11 cellular contexts compared by ENCODE assay signal in the genomic region with DNA sequence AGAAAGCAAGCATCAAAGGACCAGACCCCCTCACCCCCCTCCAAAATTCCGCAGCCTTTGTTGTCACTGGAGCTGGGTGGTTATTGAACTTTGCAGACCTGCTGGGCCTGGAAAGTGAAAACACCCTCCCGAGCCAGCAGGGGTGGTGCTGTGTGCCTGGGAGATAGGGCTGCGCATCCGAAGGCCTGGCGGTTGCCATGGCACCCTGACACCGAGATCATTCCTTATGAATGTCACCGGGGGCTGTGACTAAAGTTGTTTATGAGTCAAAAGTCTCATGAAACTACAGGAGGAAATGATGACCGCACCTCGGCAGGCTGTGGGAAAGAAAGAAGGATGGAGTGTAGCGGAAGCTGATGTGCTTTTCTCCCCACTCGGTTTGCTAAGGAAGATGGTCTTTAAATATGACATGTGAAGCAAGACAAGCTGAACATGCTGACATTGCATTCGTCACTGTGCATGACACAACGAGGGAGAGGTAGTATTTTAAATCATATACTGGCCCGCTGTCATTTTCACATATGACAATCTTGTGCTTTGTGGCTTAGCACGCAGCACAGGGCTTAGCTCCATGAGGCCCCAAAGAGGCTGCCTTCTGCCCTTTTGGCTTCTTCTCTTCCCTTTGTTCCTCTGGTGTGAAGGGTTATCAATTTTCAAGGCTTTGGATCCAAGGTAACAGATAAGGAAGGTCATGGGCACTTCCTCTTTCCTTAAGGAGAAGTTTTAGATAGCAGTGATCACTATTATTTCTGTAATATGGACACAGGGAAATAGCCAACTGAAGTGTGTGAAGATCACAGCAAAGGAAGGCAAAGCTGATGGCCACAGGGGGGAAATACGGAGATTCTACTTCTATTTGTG.
A peak's percentile ranks its signal among the peaks of the same experiment; 100 is the strongest.
DNase-seq lines count a peak whose midpoint lies in the region; ATAC-seq and TF ChIP-seq lines count a peak whose summit lies in the region.
"Had no signal": no experiment of that assay in that cellular context is flagged by ENCODE, and none has a peak within 500 bp of the region (broad histone marks: within the 10 kb centered on the region; RNA-seq: fewer than 3 reads in every experiment).

No MANE protein-coding gene starts in this region.

- no peak overlapping the region for H3K4me3 ChIP-seq in cardiac fibroblast (replicated peaks in 1 of 2; ENCODE audit: low read depth in 2 of 2, low read length in 2 of 2)
- no peak overlapping the region for H3K4me3 ChIP-seq in mesodermal cell (ENCODE audit: extremely low read depth, insufficient read depth, low read length, poor library complexity, severe bottlenecking)
- H3K4me3 ChIP-seq in MG63, result no peak overlapping the region

- DNase-seq in ELF-1 (ENCODE audit: low read depth, low spot score) (peak; percentile 89), NCI-H2227 (lab: John Stamatoyannopoulos, UW; ENCODE audit: unreplicated experiment) (peak; percentile 41), cardiac fibroblast (ENCODE audit: low read depth in 2 of 2) (peak; percentile 13 to 77), NCI-H2081 (lab: John Stamatoyannopoulos, UW) (no peak), MG63 (no peak), DMS114 treated with DMSO at 0.1 percent for 48 hours (lab: John Stamatoyannopoulos, UW; ENCODE audit: unreplicated experiment) (no peak)
- DNase-seq: NCI-H774 had no signal

- no peak for ATAC-seq in GM19023 (IDR thresholded peaks at IDR 0.05; ENCODE audit: unreplicated experiment)

- peaks cover 15% of the 10 kb centered on the region for H3K4me1 ChIP-seq in mesodermal cell (ENCODE audit: control insufficient read depth, insufficient read depth, low read length, poor library complexity, severe bottlenecking)

- H3K9me3 ChIP-seq in mesodermal cell (ENCODE audit: control insufficient read depth, low read length) (peaks cover 17% of the 10 kb centered on the region), MG63 (no peaks in the 10 kb centered on the region)
- H3K9me3 ChIP-seq: neutrophil had no signal

- 36 to 39% methylated on average over 12 to 13 of the region's 16 CpGs for whole genome bisulfite sequencing in mesodermal cell (ENCODE audit: insufficient coverage in 2 of 2), 2 experiments

- peak; percentile 10 for TF ChIP-seq CTCF in cardiac fibroblast (IDR thresholded peaks at IDR 0.05; ENCODE audit: low read depth, low read length)

- H3K36me3 ChIP-seq in mesodermal cell (ENCODE audit: control insufficient read depth, insufficient read depth, low read length) (peaks cover 27% of the 10 kb centered on the region), MG63 (no peaks in the 10 kb centered on the region)
- H3K36me3 ChIP-seq: neutrophil had no signal

- no peaks in the 10 kb centered on the region for H3K27me3 ChIP-seq in MG63
- H3K27me3 ChIP-seq: neutrophil had no signal

- H3K27ac ChIP-seq in mesodermal cell (ENCODE audit: low read depth, low read length, severe bottlenecking), result peak overlapping the region; percentile 82
- H3K27ac ChIP-seq: neutrophil, VCaP had no signal

Comparison
In these comparisons a context has a peak if more than half of its experiments do, and no peak if none do; other contexts are left out.
1. DNase-seq: peak in ELF-1 (single experiment), NCI-H2227 (single experiment) and cardiac fibroblast (2 of 2); none in NCI-H2081 (0 of 2), MG63 (single experiment) and DMS114 treated with DMSO at 0.1 percent for 48 hours (single experiment).